ENCODE assay signal across 2 cellular contexts in the genomic region with DNA sequence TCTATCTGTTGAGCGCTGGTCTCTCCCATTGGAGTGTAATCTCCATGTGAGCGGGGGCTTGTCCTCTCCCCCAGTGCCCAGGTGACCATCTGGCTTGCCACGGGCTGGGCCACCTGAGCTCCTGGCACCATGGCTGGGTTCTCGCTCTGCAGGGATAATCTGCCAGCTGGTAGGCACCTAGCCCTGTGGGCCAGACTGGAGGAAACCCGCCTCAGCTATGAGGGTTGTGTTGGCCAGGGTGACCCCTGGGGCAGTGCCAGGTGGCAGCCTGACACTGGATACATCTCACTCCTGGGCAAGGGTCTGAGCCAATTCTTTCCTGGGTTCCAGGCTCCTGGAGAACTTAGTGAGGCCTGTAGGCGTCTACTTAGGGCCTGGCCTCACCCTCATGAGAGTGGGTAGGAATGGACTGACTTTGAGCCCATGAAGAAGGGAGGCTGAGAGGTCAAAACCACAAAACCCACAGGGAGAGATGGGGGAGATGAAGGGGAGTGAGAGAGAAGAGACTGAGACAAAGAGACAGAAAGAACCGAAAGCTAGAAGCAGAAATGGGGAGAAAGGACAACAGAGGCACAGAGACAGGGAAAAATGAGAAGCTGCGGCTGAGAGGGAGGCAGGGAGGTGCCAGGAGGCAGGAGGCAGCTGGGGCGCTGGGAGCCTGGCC.
TF ChIP-seq lines count a peak whose summit lies in the region.

No MANE protein-coding gene starts in this region.

TF ChIP-seq in K562, 482 proteins besides CTCF, POLR2A, EP300 and RAD21:
- TF ChIP-seq ZNF23 (CRISPR knock-in tag; IDR thresholded peaks at IDR 0.05) (no peak), ZFX (CRISPR knock-in tag; IDR thresholded peaks at IDR 0.05) (0 out of 2 replicates have a peak, but pooled peaks have one; percentile 17), E2F3 (CRISPR knock-in tag; IDR thresholded peaks at IDR 0.05) (no peak), PCBP1 (IDR thresholded peaks at IDR 0.05; ENCODE audit: low read depth, low read length, poor library complexity, severe bottlenecking) (no peak), GATA2 (CRISPR knock-in tag; IDR thresholded peaks at IDR 0.05) (peak; percentile 83), ETS2 (tag; IDR thresholded peaks at IDR 0.05; ENCODE audit: borderline replicate concordance, poor library complexity, severe bottlenecking) (no peak), ESRRA (IDR thresholded peaks at IDR 0.05; ENCODE audit: borderline replicate concordance, low read depth) (peak; percentile 42; the same call in 1 of the 2 replicates), EWSR1 (IDR thresholded peaks at IDR 0.05; ENCODE audit: borderline replicate concordance, low read depth, partially characterized antibody) (no peak), ETV1 (tag; conservative IDR thresholded peaks at IDR 0.05; ENCODE audit: low read depth) (no peak), NCOA2 (IDR thresholded peaks at IDR 0.05; ENCODE audit: partially characterized antibody in 2 of 2) (no peak), CBFB (CRISPR knock-in tag; IDR thresholded peaks at IDR 0.05) (peak; percentile 83; the same call in 1 of the 2 replicates), BACH1 (tag; IDR thresholded peaks at IDR 0.05) (no peak), SLC30A9 (CRISPR knock-in tag; IDR thresholded peaks at IDR 0.05) (no peak)
- TF ChIP-seq, protein P1, sequence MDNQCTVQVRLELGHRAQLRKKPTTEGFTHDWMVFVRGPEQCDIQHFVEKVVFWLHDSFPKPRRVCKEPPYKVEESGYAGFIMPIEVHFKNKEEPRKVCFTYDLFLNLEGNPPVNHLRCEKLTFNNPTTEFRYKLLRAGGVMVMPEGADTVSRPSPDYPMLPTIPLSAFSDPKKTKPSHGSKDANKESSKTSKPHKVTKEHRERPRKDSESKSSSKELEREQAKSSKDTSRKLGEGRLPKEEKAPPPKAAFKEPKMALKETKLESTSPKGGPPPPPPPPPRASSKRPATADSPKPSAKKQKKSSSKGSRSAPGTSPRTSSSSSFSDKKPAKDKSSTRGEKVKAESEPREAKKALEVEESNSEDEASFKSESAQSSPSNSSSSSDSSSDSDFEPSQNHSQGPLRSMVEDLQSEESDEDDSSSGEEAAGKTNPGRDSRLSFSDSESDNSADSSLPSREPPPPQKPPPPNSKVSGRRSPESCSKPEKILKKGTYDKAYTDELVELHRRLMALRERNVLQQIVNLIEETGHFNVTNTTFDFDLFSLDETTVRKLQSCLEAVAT (IDR thresholded peaks at IDR 0.05) = peak in 1 of 2 experiments; percentile 88; a peak in 2 of 4 replicates
- TF ChIP-seq, protein P2, sequence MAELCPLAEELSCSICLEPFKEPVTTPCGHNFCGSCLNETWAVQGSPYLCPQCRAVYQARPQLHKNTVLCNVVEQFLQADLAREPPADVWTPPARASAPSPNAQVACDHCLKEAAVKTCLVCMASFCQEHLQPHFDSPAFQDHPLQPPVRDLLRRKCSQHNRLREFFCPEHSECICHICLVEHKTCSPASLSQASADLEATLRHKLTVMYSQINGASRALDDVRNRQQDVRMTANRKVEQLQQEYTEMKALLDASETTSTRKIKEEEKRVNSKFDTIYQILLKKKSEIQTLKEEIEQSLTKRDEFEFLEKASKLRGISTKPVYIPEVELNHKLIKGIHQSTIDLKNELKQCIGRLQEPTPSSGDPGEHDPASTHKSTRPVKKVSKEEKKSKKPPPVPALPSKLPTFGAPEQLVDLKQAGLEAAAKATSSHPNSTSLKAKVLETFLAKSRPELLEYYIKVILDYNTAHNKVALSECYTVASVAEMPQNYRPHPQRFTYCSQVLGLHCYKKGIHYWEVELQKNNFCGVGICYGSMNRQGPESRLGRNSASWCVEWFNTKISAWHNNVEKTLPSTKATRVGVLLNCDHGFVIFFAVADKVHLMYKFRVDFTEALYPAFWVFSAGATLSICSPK (IDR thresholded peaks at IDR 0.05; ENCODE audit: borderline replicate concordance) = no peak

TF ChIP-seq in SK-N-SH, 30 proteins besides CTCF, POLR2A, EP300 and RAD21:
- TF ChIP-seq SIN3A (IDR thresholded peaks at IDR 0.05; ENCODE audit: borderline replicate concordance, low read depth, low read length) (no peak), MXI1 (IDR thresholded peaks at IDR 0.05; ENCODE audit: low read depth, low read length) (no peak), RXRA (IDR thresholded peaks at IDR 0.05; ENCODE audit: borderline replicate concordance, low read depth) (no peak), TCF12 (IDR thresholded peaks at IDR 0.05) (no peak), RCOR1 (IDR thresholded peaks at IDR 0.05; ENCODE audit: low read length) (no peak), NFIC (IDR thresholded peaks at IDR 0.05; ENCODE audit: borderline replicate concordance) (no peak), TAF1 (IDR thresholded peaks at IDR 0.05; ENCODE audit: borderline replicate concordance, low read depth, low read length) (no peak), ELF1 (IDR thresholded peaks at IDR 0.05) (no peak), FOSL2 (IDR thresholded peaks at IDR 0.05; ENCODE audit: borderline replicate concordance, low read depth) (no peak), EZH2phosphoT487 (IDR thresholded peaks at IDR 0.05; ENCODE audit: borderline replicate concordance, low read depth) (no peak), FOXM1 (IDR thresholded peaks at IDR 0.05; ENCODE audit: low read depth) (no peak)
- TF ChIP-seq, protein P3, sequence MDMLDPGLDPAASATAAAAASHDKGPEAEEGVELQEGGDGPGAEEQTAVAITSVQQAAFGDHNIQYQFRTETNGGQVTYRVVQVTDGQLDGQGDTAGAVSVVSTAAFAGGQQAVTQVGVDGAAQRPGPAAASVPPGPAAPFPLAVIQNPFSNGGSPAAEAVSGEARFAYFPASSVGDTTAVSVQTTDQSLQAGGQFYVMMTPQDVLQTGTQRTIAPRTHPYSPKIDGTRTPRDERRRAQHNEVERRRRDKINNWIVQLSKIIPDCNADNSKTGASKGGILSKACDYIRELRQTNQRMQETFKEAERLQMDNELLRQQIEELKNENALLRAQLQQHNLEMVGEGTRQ (IDR thresholded peaks at IDR 0.05; ENCODE audit: borderline replicate concordance, low read depth, low read length) = no peak
